Comparison of ENCODE assay signal across 2 cellular contexts in the genomic region with DNA sequence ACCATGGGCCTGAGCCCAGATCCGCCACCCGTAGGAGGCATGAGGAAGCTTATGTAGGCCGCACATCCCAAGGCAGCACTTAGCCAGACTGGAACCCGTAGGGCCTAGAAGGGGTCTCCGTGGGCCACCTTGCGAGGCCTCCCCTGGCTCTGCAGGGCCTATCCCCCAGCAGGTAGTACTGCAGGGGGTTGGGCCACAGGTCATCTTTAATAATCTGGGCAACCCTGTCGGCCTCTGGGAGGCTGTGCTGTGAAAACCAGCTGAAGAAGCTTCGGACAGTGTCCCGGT.
TF ChIP-seq lines count a peak whose summit lies in the region.

No MANE protein-coding gene starts in this region.

TF ChIP-seq in GM23338, 12 proteins besides CTCF, POLR2A, EP300 and RAD21 (continued from another document):
- no peak for TF ChIP-seq ETS1 (IDR thresholded peaks at IDR 0.05)
- no peak for TF ChIP-seq JUNB (IDR thresholded peaks at IDR 0.05; ENCODE audit: unreplicated experiment)
- TF ChIP-seq ZNF114 (CRISPR knock-in tag; IDR thresholded peaks at IDR 0.05): no peak
- TF ChIP-seq ZNF462 (CRISPR knock-in tag; IDR thresholded peaks at IDR 0.05): no peak
- TF ChIP-seq EZH2 (IDR thresholded peaks at IDR 0.05; ENCODE audit: low read depth, unreplicated experiment): no peak
- no peak for TF ChIP-seq ZNF331 (CRISPR knock-in tag; IDR thresholded peaks at IDR 0.05; ENCODE audit: low read depth)
- no peak for TF ChIP-seq CREB1 (CRISPR knock-in tag; IDR thresholded peaks at IDR 0.05; ENCODE audit: low read depth)
- TF ChIP-seq NANOG (IDR thresholded peaks at IDR 0.05; ENCODE audit: borderline replicate concordance): no peak
- TF ChIP-seq EZH2phosphoT487 (IDR thresholded peaks at IDR 0.05; ENCODE audit: unreplicated experiment): no peak

TF ChIP-seq in WTC11, 78 proteins besides CTCF, POLR2A, EP300 and RAD21 (continued from another document):
- TF ChIP-seq, protein P1, sequence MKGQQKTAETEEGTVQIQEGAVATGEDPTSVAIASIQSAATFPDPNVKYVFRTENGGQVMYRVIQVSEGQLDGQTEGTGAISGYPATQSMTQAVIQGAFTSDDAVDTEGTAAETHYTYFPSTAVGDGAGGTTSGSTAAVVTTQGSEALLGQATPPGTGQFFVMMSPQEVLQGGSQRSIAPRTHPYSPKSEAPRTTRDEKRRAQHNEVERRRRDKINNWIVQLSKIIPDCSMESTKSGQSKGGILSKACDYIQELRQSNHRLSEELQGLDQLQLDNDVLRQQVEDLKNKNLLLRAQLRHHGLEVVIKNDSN (CRISPR knock-in tag; IDR thresholded peaks at IDR 0.05): no peak
- TF ChIP-seq JAZF1 (CRISPR knock-in tag; IDR thresholded peaks at IDR 0.05) (no peak), ZBTB21 (CRISPR knock-in tag; IDR thresholded peaks at IDR 0.05; ENCODE audit: borderline replicate concordance) (no peak), NR1H2 (CRISPR knock-in tag; IDR thresholded peaks at IDR 0.05) (no peak), HMGXB4 (CRISPR knock-in tag; IDR thresholded peaks at IDR 0.05) (no peak), KAT7 (CRISPR knock-in tag; IDR thresholded peaks at IDR 0.05; ENCODE audit: borderline replicate concordance) (no peak), ELF4 (CRISPR knock-in tag; IDR thresholded peaks at IDR 0.05; ENCODE audit: low read depth) (no peak), E2F4 (CRISPR knock-in tag; IDR thresholded peaks at IDR 0.05; ENCODE audit: borderline replicate concordance, low read depth) (no peak), MXD4 (CRISPR knock-in tag; IDR thresholded peaks at IDR 0.05; ENCODE audit: borderline replicate concordance) (no peak)
- TF ChIP-seq, protein P2, sequence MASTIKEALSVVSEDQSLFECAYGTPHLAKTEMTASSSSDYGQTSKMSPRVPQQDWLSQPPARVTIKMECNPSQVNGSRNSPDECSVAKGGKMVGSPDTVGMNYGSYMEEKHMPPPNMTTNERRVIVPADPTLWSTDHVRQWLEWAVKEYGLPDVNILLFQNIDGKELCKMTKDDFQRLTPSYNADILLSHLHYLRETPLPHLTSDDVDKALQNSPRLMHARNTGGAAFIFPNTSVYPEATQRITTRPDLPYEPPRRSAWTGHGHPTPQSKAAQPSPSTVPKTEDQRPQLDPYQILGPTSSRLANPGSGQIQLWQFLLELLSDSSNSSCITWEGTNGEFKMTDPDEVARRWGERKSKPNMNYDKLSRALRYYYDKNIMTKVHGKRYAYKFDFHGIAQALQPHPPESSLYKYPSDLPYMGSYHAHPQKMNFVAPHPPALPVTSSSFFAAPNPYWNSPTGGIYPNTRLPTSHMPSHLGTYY (CRISPR knock-in tag; IDR thresholded peaks at IDR 0.05): no peak
